8 cellular contexts compared by ENCODE assay signal in genomic region chr1:58815069-58815679, GRCh38. TPM values are rescaled to one million over a fixed set of nuclear protein-coding genes. Genes with fewer than 3 reads are reported as not detected.
DNase-seq lines count a peak whose midpoint lies in the region; ATAC-seq and TF ChIP-seq lines count a peak whose summit lies in the region.

No MANE protein-coding gene starts in this region.

- no peaks in the 10 kb centered on the region for H3K27me3 Mint-ChIP-seq in CD8-positive, alpha-beta T cell (ENCODE audit: low read depth)

- POLR2A ChIA-PET in CD8-positive, alpha-beta T cell (lab: Charles Lee): no interaction called here

- H3K4me3 ChIP-seq in CD8-positive, alpha-beta T cell (ENCODE audit: low read depth, low read length): peak overlapping the region; percentile 92
- H3K4me3 ChIP-seq in cardiac fibroblast (replicated peaks in 1 of 2; ENCODE audit: low read depth in 2 of 2, low read length in 2 of 2) (peak overlapping the region; percentile 42 to 55), spleen (peak overlapping the region; percentile 43 to 83 (median 62))

- peak; percentile 2 for ATAC-seq in CD8-positive, alpha-beta T cell
- peak; percentile 43 for ATAC-seq in GM19468 (IDR thresholded peaks at IDR 0.05; ENCODE audit: extremely low read depth, unreplicated experiment)

- peak in 2 of 3 donors; percentile 19 to 47 for TF ChIP-seq POLR2A in spleen (IDR thresholded peaks at IDR 0.05)

- CTCF ChIA-PET in CD8-positive, alpha-beta T cell (lab: Charles Lee): no interaction called here

- H3K36me3 Mint-ChIP-seq in CD8-positive, alpha-beta T cell: peaks cover 2% of the 10 kb centered on the region

- H3K4me1 ChIP-seq in CD8-positive, alpha-beta T cell (ENCODE audit: insufficient read depth, low read length): peaks cover 36% of the 10 kb centered on the region
- peaks cover 17 to 68% (median 46%) of the 10 kb centered on the region in 6 donors for H3K4me1 ChIP-seq in spleen

- WGBS in spleen, 5 donors: 6 to 15% (median 8%) methylated on average over 18 to 36 of the region's 36 CpGs

- peak; percentile 25 to 69 (median 42) for DNase-seq in CD8-positive, alpha-beta T cell
- DNase-seq in HK-2 (ENCODE audit: unreplicated experiment): peak; percentile 90
- DNase-seq in T-helper 22 cell (ENCODE audit: low read depth): peak; percentile 33
- peak; percentile 87 to 90 for DNase-seq in cardiac fibroblast (ENCODE audit: low read depth in 2 of 2)
- DNase-seq in iris pigment epithelial cell (ENCODE audit: low read depth): peak; percentile 99
- peak; percentile 95 for DNase-seq in spleen
- no peak for DNase-seq in superior temporal gyrus (ENCODE audit: extremely low spot score)

- H3K27me3 ChIP-seq in CD8-positive, alpha-beta T cell (ENCODE audit: insufficient read depth, low read length): no peaks in the 10 kb centered on the region
- H3K27me3 ChIP-seq in spleen (replicated peaks in 1 of 7): no peaks in the 10 kb centered on the region

- peak overlapping the region; percentile 91 for H3K4me3 Mint-ChIP-seq in CD8-positive, alpha-beta T cell

- no peaks in the 10 kb centered on the region for H3K36me3 ChIP-seq in CD8-positive, alpha-beta T cell (ENCODE audit: insufficient read depth, low read length)
- H3K36me3 ChIP-seq in spleen: no peaks in the 10 kb centered on the region

- intact Hi-C loops in CD8-positive, alpha-beta T cell (cut with DNase I, micrococcal nuclease): no loop called here
- intact Hi-C loops in spleen (cut with DNase I; ENCODE audit: low total_unique reads): loop anchor here (10.0 kb wide), 2 partner anchors 250 to 480 kb away; partner anchors contain the start of gene FGGY

- H3K9me3 ChIP-seq in CD8-positive, alpha-beta T cell (ENCODE audit: low read length): no peaks in the 10 kb centered on the region
- H3K9me3 ChIP-seq in spleen: no peaks in the 10 kb centered on the region

- H3K9me3 Mint-ChIP-seq in CD8-positive, alpha-beta T cell: no peaks in the 10 kb centered on the region

- H3K27ac Mint-ChIP-seq in CD8-positive, alpha-beta T cell: peak overlapping the region; percentile 91

- peak overlapping the region; percentile 67 for H3K27ac ChIP-seq in CD8-positive, alpha-beta T cell (ENCODE audit: low read depth, low read length)
- peak overlapping the region; percentile 85 to 97 (median 93) for H3K27ac ChIP-seq in spleen

- no peak for TF ChIP-seq CTCF in CD8-positive, alpha-beta T cell (IDR thresholded peaks at IDR 0.05)
- TF ChIP-seq CTCF in cardiac fibroblast (IDR thresholded peaks at IDR 0.05; ENCODE audit: low read depth, low read length) (no peak), spleen (IDR thresholded peaks at IDR 0.05 in 8 of 11, conservative IDR thresholded peaks at IDR 0.05 in 3 of 11) (peak in 2 of 11 experiments; percentile 29)

- H3K4me1 Mint-ChIP-seq in CD8-positive, alpha-beta T cell (ENCODE audit: low read depth): peaks cover 46% of the 10 kb centered on the region

RNA-seq across cellular contexts. Expression of gene JUN, which starts 31.3 kb away (rescaled TPM):
- total RNA-seq in CD8-positive, alpha-beta T cell: 100 to 1,000 TPM; 595 to 598 TPM
- total RNA-seq in spleen: 100 to 1,000 TPM in 1 of 7 donors, 10 to 100 TPM in 6; 33.7 to 162 (median 60.3) TPM
- polyA plus RNA-seq in spleen: 10 to 100 TPM in 2 of 3 donors, 1 to 10 TPM in 1; 8.3 to 40.8 (median 18.6) TPM
